Comparison of ENCODE assay signal across 21 cellular contexts in genomic region chr14:72521045-72521444, GRCh38.
DNase-seq lines count a peak whose midpoint lies in the region; ATAC-seq, FAIRE-seq and TF ChIP-seq lines count a peak whose summit lies in the region.
"Had no signal": no experiment of that assay in that cellular context is flagged by ENCODE, and none has a peak within 500 bp of the region (broad histone marks: within the 10 kb centered on the region; RNA-seq: fewer than 3 reads in every experiment).

No MANE protein-coding gene starts in this region.

- no peaks in the 10 kb centered on the region for H3K79me1 ChIP-seq in IMR-90 (ENCODE audit: low read depth in 1 of 2, low read length in 2 of 2)

- H3K9ac ChIP-seq in IMR-90 (ENCODE audit: low read depth, low read length): no peak overlapping the region

- peaks cover 51% of the 10 kb centered on the region for H3K36me3 Mint-ChIP-seq in activated naive CD4-positive, alpha-beta T cell treated with anti-CD3 and anti-CD28 coated beads, Interleukin-2, amount 10 ng/mL, durations not matched to agents 7 days and 5 days
- H3K36me3 Mint-ChIP-seq in activated T-helper 17 cell treated with anti-CD3 and anti-CD28 coated beads, Interleukin-2, amount 50 U/mL, for 72 hours (ENCODE audit: low read depth): no peaks in the 10 kb centered on the region

- H3K4me2 ChIP-seq in IMR-90 (ENCODE audit: low read depth, low read length): no peak overlapping the region

- peaks cover 22% of the 10 kb centered on the region for H3K4me1 ChIP-seq in IMR-90 (ENCODE audit: control insufficient read depth, insufficient read depth, low read length)
- H3K4me1 ChIP-seq: body of pancreas, uterus had no signal

- H3K9me1 ChIP-seq in IMR-90 (ENCODE audit: insufficient read depth, low read length): peaks cover 6% of the 10 kb centered on the region; the same call in 1 of the 2 replicates

- in situ Hi-C loops in IMR-90 (cut with MboI; ENCODE audit: low sequenced_read_pairs): loop anchor here (10.0 kb wide), 1 partner anchor 84 kb away; no protein-coding TSS in a partner anchor

- no peaks in the 10 kb centered on the region for H3K36me3 ChIP-seq in IMR-90 (ENCODE audit: control insufficient read depth, insufficient read depth, low read length)
- H3K36me3 ChIP-seq: gastrocnemius medialis, right lobe of liver, uterus had no signal

- WGBS in IMR-90 (ENCODE audit: extremely low coverage in 2 of 2, insufficient read length in 1 of 2), 2 experiments: no CpG with 5 or more reads among the region's 4 CpGs

- peak; percentile 52 for FAIRE-seq in urothelium cell line (lab: Jason Lieb, UNC)

- no peak overlapping the region for H2BK15ac ChIP-seq in IMR-90 (ENCODE audit: low read depth, low read length)

- intact Hi-C loops in IMR-90 (cut with micrococcal nuclease): loop anchor here (5.0 kb wide), 3 partner anchors 86 to 136 kb away; no protein-coding TSS in a partner anchor
- intact Hi-C loops in posterior vena cava (cut with DNase I): no loop called here

- H3K14ac ChIP-seq in IMR-90 (replicated peaks; ENCODE audit: low read depth, low read length): no peak overlapping the region

- no TSS peak for BruUV-seq in IMR-90 (replicated peaks; lab: Mats Ljungman, UMichigan)

- no peak overlapping the region for H2AK5ac ChIP-seq in IMR-90 (ENCODE audit: low read depth, low read length)

- H3K4me3 ChIP-seq in IMR-90 (ENCODE audit: insufficient read depth, low read depth, low read length): no peak overlapping the region
- H3K4me3 ChIP-seq: body of pancreas, gastrocnemius medialis, mucosa of descending colon, right lobe of liver, uterus had no signal

- no peak overlapping the region for H3K56ac ChIP-seq in IMR-90 (ENCODE audit: extremely low read depth, insufficient read depth, low read length)

- H3K27me3 ChIP-seq in IMR-90 (ENCODE audit: control insufficient read depth, insufficient read depth, low read length): no peaks in the 10 kb centered on the region
- H3K27me3 ChIP-seq: body of pancreas, gastrocnemius medialis, right lobe of liver, uterus had no signal

- no peak overlapping the region for H4K5ac ChIP-seq in IMR-90 (ENCODE audit: low read depth, low read length)

- TF ChIP-seq CTCF in IMR-90 (conservative IDR thresholded peaks at IDR 0.05; ENCODE audit: low read depth, low read length): no peak

- H3K4me1 Mint-ChIP-seq in activated naive CD4-positive, alpha-beta T cell treated with anti-CD3 and anti-CD28 coated beads, Interleukin-2, amount 10 ng/mL, durations not matched to agents 7 days and 5 days: peaks cover 96% of the 10 kb centered on the region
- H3K4me1 Mint-ChIP-seq in activated T-helper 17 cell treated with anti-CD3 and anti-CD28 coated beads, Interleukin-2, amount 50 U/mL, for 72 hours: peaks cover 36% of the 10 kb centered on the region

- no peak overlapping the region for H3K4ac ChIP-seq in IMR-90 (ENCODE audit: low read depth, low read length)

- H3K27ac Mint-ChIP-seq in activated naive CD4-positive, alpha-beta T cell treated with anti-CD3 and anti-CD28 coated beads, Interleukin-2, amount 10 ng/mL, durations not matched to agents 7 days and 5 days: peak overlapping the region; percentile 34
- H3K27ac Mint-ChIP-seq in activated T-helper 17 cell treated with anti-CD3 and anti-CD28 coated beads, Interleukin-2, amount 50 U/mL, for 72 hours: peak overlapping the region; percentile 40

- no peak overlapping the region for H2AFZ ChIP-seq in IMR-90 (replicated peaks; ENCODE audit: low read length, poor library complexity)

- CTCF ChIA-PET in activated naive CD4-positive, alpha-beta T cell treated with anti-CD3 and anti-CD28 coated beads, Interleukin-2, amount 10 ng/mL, durations not matched to agents 7 days and 5 days (lab: Charles Lee): interaction anchor here (9.6 kb wide), 1 partner anchor 383 kb away, joined by 228 read pairs; no protein-coding TSS in a partner anchor
- CTCF ChIA-PET in IMR-90 (lab: Yijun Ruan, JAX): no interaction called here

- no peak for TF ChIP-seq RAD21 in IMR-90 (IDR thresholded peaks at IDR 0.05; ENCODE audit: low read length)

- no peak overlapping the region for H4K8ac ChIP-seq in IMR-90 (ENCODE audit: low read depth in 2 of 2, low read length in 2 of 2)

- H3K27me3 Mint-ChIP-seq in activated naive CD4-positive, alpha-beta T cell treated with anti-CD3 and anti-CD28 coated beads, Interleukin-2, amount 10 ng/mL, durations not matched to agents 7 days and 5 days: peaks cover 9% of the 10 kb centered on the region
- H3K27me3 Mint-ChIP-seq in activated T-helper 17 cell treated with anti-CD3 and anti-CD28 coated beads, Interleukin-2, amount 50 U/mL, for 72 hours: no peaks in the 10 kb centered on the region

- no peak for DNase-seq in activated naive CD4-positive, alpha-beta T cell treated with anti-CD3 and anti-CD28 coated beads, Interleukin-2, amount 10 ng/mL, durations not matched to agents 7 days and 5 days
- DNase-seq in activated naive CD4-positive, alpha-beta T cell (lab: John Stamatoyannopoulos, UW): no peak
- DNase-seq in IMR-90: no peak
- no peak for DNase-seq in urothelium cell line (ENCODE audit: low spot score)
- DNase-seq in COLO668 (lab: John Stamatoyannopoulos, UW; ENCODE audit: unreplicated experiment): no peak
- DNase-seq in posterior vena cava (ENCODE audit: low spot score): no peak
- DNase-seq in DMS53 treated with DMSO at 0.1 percent for 48 hours (lab: John Stamatoyannopoulos, UW; ENCODE audit: unreplicated experiment): no peak
- DNase-seq: activated CD8-positive, alpha-beta memory T cell treated with anti-CD3 and anti-CD28 coated beads for 24 hours; activated gamma-delta T cell treated with Interleukin-2 at 50 U/mL for 16 hours; body of pancreas; cortex of kidney; gastrocnemius medialis; left colon; mucosa of descending colon; NCI-H1092 treated with DMSO at 0.1 percent for 48 hours; NCI-H2107; NCI-H526 treated with DMSO at 0.1 percent for 48 hours; right lobe of liver; uterus had no signal

- peak overlapping the region; percentile 19; the same call in 1 of the 2 replicates for H3K18ac ChIP-seq in IMR-90 (ENCODE audit: low read depth, low read length)

- no peak overlapping the region for H3K4me3 Mint-ChIP-seq in activated naive CD4-positive, alpha-beta T cell treated with anti-CD3 and anti-CD28 coated beads, Interleukin-2, amount 10 ng/mL, durations not matched to agents 7 days and 5 days
- H3K4me3 Mint-ChIP-seq in activated T-helper 17 cell treated with anti-CD3 and anti-CD28 coated beads, Interleukin-2, amount 50 U/mL, for 72 hours: peak overlapping the region; percentile 36

- H3K9me3 Mint-ChIP-seq in activated naive CD4-positive, alpha-beta T cell treated with anti-CD3 and anti-CD28 coated beads, Interleukin-2, amount 10 ng/mL, durations not matched to agents 7 days and 5 days: peaks cover 31% of the 10 kb centered on the region
- no peaks in the 10 kb centered on the region for H3K9me3 Mint-ChIP-seq in activated T-helper 17 cell treated with anti-CD3 and anti-CD28 coated beads, Interleukin-2, amount 50 U/mL, for 72 hours

- H2BK5ac ChIP-seq in IMR-90 (ENCODE audit: low read depth, low read length, poor library complexity, severe bottlenecking): no peak overlapping the region

- no peak overlapping the region for H2AK9ac ChIP-seq in IMR-90 (replicated peaks; ENCODE audit: low read depth, low read length, poor library complexity)

- no peaks in the 10 kb centered on the region for H4K20me1 ChIP-seq in IMR-90 (ENCODE audit: insufficient read depth, low read length)

- POLR2A ChIA-PET in IMR-90 (lab: Charles Lee; ENCODE audit: unreplicated experiment): no interaction called here

- H3K9me3 ChIP-seq in IMR-90 (ENCODE audit: control insufficient read depth, insufficient read depth, low read length): no peaks in the 10 kb centered on the region
- H3K9me3 ChIP-seq: body of pancreas, gastrocnemius medialis, mucosa of descending colon, right lobe of liver, uterus had no signal

- H2BK120ac ChIP-seq in IMR-90 (ENCODE audit: low read depth, low read length): 0 out of 2 replicates have a peak overlapping the region, but pooled peaks have one; percentile 6

- ATAC-seq in IMR-90 (ENCODE audit: low read depth): no peak
- ATAC-seq in activated T-helper 17 cell treated with anti-CD3 and anti-CD28 coated beads, Interleukin-2, amount 50 U/mL, for 72 hours (replicated peaks): peak; percentile 74
- ATAC-seq: body of pancreas, gastrocnemius medialis, left colon, mucosa of descending colon, Panc1, right lobe of liver had no signal

- dilution Hi-C loops in IMR-90 (cut with HindIII; ENCODE audit: low sequenced_read_pairs, unreplicated experiment): no loop called here

- no peak overlapping the region for H4K91ac ChIP-seq in IMR-90 (ENCODE audit: insufficient read depth, low read depth, low read length)

- no peak overlapping the region for H3K27ac ChIP-seq in IMR-90 (ENCODE audit: insufficient read depth, low read length)
- H3K27ac ChIP-seq: body of pancreas, gastrocnemius medialis, right lobe of liver, uterus had no signal

- TF ChIP-seq POLR2A in IMR-90 (IDR thresholded peaks at IDR 0.05; ENCODE audit: low read depth, low read length): no peak

- H3K23ac ChIP-seq in IMR-90 (ENCODE audit: low read depth, low read length): no peak overlapping the region

- no peak overlapping the region for H2BK20ac ChIP-seq in IMR-90 (ENCODE audit: low read depth, low read length)

TF ChIP-seq in IMR-90, 13 proteins besides CTCF, POLR2A, EP300 and RAD21:
- no peak for TF ChIP-seq MAZ (IDR thresholded peaks at IDR 0.05; ENCODE audit: borderline replicate concordance, low read depth, low read length)
- TF ChIP-seq CHD1 (IDR thresholded peaks at IDR 0.05; ENCODE audit: low read depth, low read length): no peak
- no peak for TF ChIP-seq MAFK (IDR thresholded peaks at IDR 0.05; ENCODE audit: low read depth, low read length)
TF ChIP-seq in IMR-90: peak in this region for 0.
